In genomic region chr14:71290960-71291466, GRCh38 we compare ENCODE assay signal across 8 cellular contexts. TPM values are rescaled to one million over a fixed set of nuclear protein-coding genes. Genes with fewer than 3 reads are reported as not detected.
DNase-seq lines count a peak whose midpoint lies in the region; ATAC-seq and TF ChIP-seq lines count a peak whose summit lies in the region.

No MANE protein-coding gene starts in this region.

- H3K27ac Mint-ChIP-seq in stimulated activated naive CD8-positive, alpha-beta T cell treated with anti-CD3 and anti-CD28 coated beads, Interleukin-15, amount 100 ng/mL, for 72 hours = no peak overlapping the region
- H3K27ac Mint-ChIP-seq in progenitor cell of endocrine pancreas = no peak overlapping the region

- peaks cover 34% of the 10 kb centered on the region for H3K4me1 ChIP-seq in MM.1S (ENCODE audit: low read length)

- H2AFZ ChIP-seq in MM.1S (ENCODE audit: low read length) = no peak overlapping the region

- H3K4me3 ChIP-seq in MM.1S (ENCODE audit: low read length) = no peak overlapping the region

- no peak for TF ChIP-seq CTCF in MM.1S (IDR thresholded peaks at IDR 0.05; ENCODE audit: low read length)
- TF ChIP-seq CTCF in progenitor cell of endocrine pancreas (IDR thresholded peaks at IDR 0.05; ENCODE audit: unreplicated experiment) = no peak

- no peaks in the 10 kb centered on the region for H3K36me3 Mint-ChIP-seq in progenitor cell of endocrine pancreas (ENCODE audit: insufficient read depth)

- H3K4me3 Mint-ChIP-seq in stimulated activated naive CD8-positive, alpha-beta T cell treated with anti-CD3 and anti-CD28 coated beads, Interleukin-15, amount 100 ng/mL, for 72 hours = peak overlapping the region in 1 of 2 donors; percentile 22
- H3K4me3 Mint-ChIP-seq in progenitor cell of endocrine pancreas (ENCODE audit: low read depth) = no peak overlapping the region

- H4K20me1 ChIP-seq in MM.1S (ENCODE audit: insufficient read depth, low read length) = no peaks in the 10 kb centered on the region

- peaks cover 9% of the 10 kb centered on the region for H3K27me3 Mint-ChIP-seq in stimulated activated naive CD8-positive, alpha-beta T cell treated with anti-CD3 and anti-CD28 coated beads, Interleukin-15, amount 100 ng/mL, for 72 hours
- H3K27me3 Mint-ChIP-seq in progenitor cell of endocrine pancreas = no peaks in the 10 kb centered on the region

- H3K27ac ChIP-seq in MM.1S (ENCODE audit: low read length) = peak overlapping the region; percentile 93

- H3K9me3 Mint-ChIP-seq in stimulated activated naive CD8-positive, alpha-beta T cell treated with anti-CD3 and anti-CD28 coated beads, Interleukin-15, amount 100 ng/mL, for 72 hours = no peaks in the 10 kb centered on the region
- no peaks in the 10 kb centered on the region for H3K9me3 Mint-ChIP-seq in progenitor cell of endocrine pancreas (ENCODE audit: low read depth)

- DNase-seq in ACHN (peak; percentile 35), GM19240 (ENCODE audit: insufficient read length, low spot score) (peak; percentile 35), MM.1S (peak; percentile 80), kidney tubule cell (ENCODE audit: low spot score) (peak; percentile 98), progenitor cell of endocrine pancreas (ENCODE audit: low spot score, unreplicated experiment) (no peak), NCI-H2171 (lab: John Stamatoyannopoulos, UW) (no peak)
- DNase-seq in activated naive CD4-positive, alpha-beta T cell treated with anti-CD3 and anti-CD28 coated beads, Interleukin-2, amount 50 U/mL, for 16 hours = peak; percentile 43
- DNase-seq in stimulated activated naive CD8-positive, alpha-beta T cell treated with anti-CD3 and anti-CD28 coated beads, Interleukin-15, amount 100 ng/mL, for 72 hours = peak; percentile 13 to 43

- in situ Hi-C loops in ACHN (cut with HindIII; ENCODE audit: low pct_ligation_motif_present, low pct_unique_long_range_greater_than_20kb, low sequenced_read_pairs) = no loop called here

- no peaks in the 10 kb centered on the region for H3K27me3 ChIP-seq in MM.1S (replicated peaks; ENCODE audit: insufficient read depth, low read length)

- H3K9me2 ChIP-seq in MM.1S (replicated peaks; ENCODE audit: insufficient read depth, low read length) = no peaks in the 10 kb centered on the region

- H3K9ac ChIP-seq in MM.1S (ENCODE audit: low read length) = peak overlapping the region; percentile 35; the same call in 1 of the 2 replicates

- H3K4me2 ChIP-seq in MM.1S (ENCODE audit: low read depth, low read length) = no peak overlapping the region; the same call in 1 of the 2 replicates

- peaks cover 31% of the 10 kb centered on the region for H3K4me1 Mint-ChIP-seq in stimulated activated naive CD8-positive, alpha-beta T cell treated with anti-CD3 and anti-CD28 coated beads, Interleukin-15, amount 100 ng/mL, for 72 hours
- no peaks in the 10 kb centered on the region for H3K4me1 Mint-ChIP-seq in progenitor cell of endocrine pancreas (ENCODE audit: low read depth)

- no peaks in the 10 kb centered on the region for H3K9me3 ChIP-seq in MM.1S (replicated peaks; ENCODE audit: insufficient read depth, low read length)

- H3F3A ChIP-seq in MM.1S (ENCODE audit: insufficient read depth, low read length) = peaks cover 20% of the 10 kb centered on the region

- ATAC-seq in stimulated activated naive CD8-positive, alpha-beta T cell treated with anti-CD3 and anti-CD28 coated beads, Interleukin-15, amount 100 ng/mL, for 72 hours = peak; percentile 97

- H3K79me2 ChIP-seq in MM.1S (ENCODE audit: low read length) = no peaks in the 10 kb centered on the region

- H3K36me3 ChIP-seq in MM.1S (replicated peaks; ENCODE audit: insufficient read depth, low read length) = no peaks in the 10 kb centered on the region

RNA-seq across cellular contexts. Expression of gene SIPA1L1, which starts 29.3 kb away (rescaled TPM):
- 101 and 105 TPM in 2 replicates for total RNA-seq in progenitor cell of endocrine pancreas

Comparison
In these comparisons a context has a peak if more than half of its experiments do, and no peak if none do; other contexts are left out.
1. DNase-seq: peak in ACHN (single experiment), GM19240 (single experiment), MM.1S (single experiment), activated naive CD4-positive, alpha-beta T cell treated with anti-CD3 and anti-CD28 coated beads, Interleukin-2, amount 50 U/mL, for 16 hours (single experiment), kidney tubule cell (single experiment) and stimulated activated naive CD8-positive, alpha-beta T cell treated with anti-CD3 and anti-CD28 coated beads, Interleukin-15, amount 100 ng/mL, for 72 hours (2 of 2); none in progenitor cell of endocrine pancreas (single experiment) and NCI-H2171 (single experiment).